In genomic region chr12:6980740-6981139, GRCh38 we compare ENCODE assay signal across 16 cellular contexts. TPM values are rescaled to one million over a fixed set of nuclear protein-coding genes. Genes with fewer than 3 reads are reported as not detected.
A peak's percentile ranks its signal among the peaks of the same experiment; 100 is the strongest.
DNase-seq lines count a peak whose midpoint lies in the region; ATAC-seq and TF ChIP-seq lines count a peak whose summit lies in the region.
"Had no signal": no experiment of that assay in that cellular context is flagged by ENCODE, and none has a peak within 500 bp of the region (broad histone marks: within the 10 kb centered on the region; RNA-seq: fewer than 3 reads in every experiment).

No MANE protein-coding gene starts in this region.

- no peaks in the 10 kb centered on the region for H3K9me3 Mint-ChIP-seq in HFFc6
- H3K9me3 Mint-ChIP-seq in stimulated activated effector memory CD8-positive, alpha-beta T cell treated with anti-CD3 and anti-CD28 coated beads, Interleukin-12 subunit alpha, Interleukin-12 subunit beta, amount 100 ng/mL, for 72 hours: no peaks in the 10 kb centered on the region
- H3K9me3 Mint-ChIP-seq: CD4-positive, alpha-beta memory T cell had no signal

- no peak for DNase-seq in HFFc6
- DNase-seq in adrenal gland: peak in 4 of 7 donors; percentile 60 to 74 (median 64)
- no peak for DNase-seq in stimulated activated effector memory CD8-positive, alpha-beta T cell treated with anti-CD3 and anti-CD28 coated beads, Interleukin-12 subunit alpha, Interleukin-12 subunit beta, amount 100 ng/mL, for 72 hours (ENCODE audit: low spot score in 2 of 2)
- no peak for DNase-seq in activated CD8-positive, alpha-beta memory T cell treated with anti-CD3 and anti-CD28 coated beads, Interleukin-2, amount 50 U/mL, for 48 hours
- no peak for DNase-seq in COLO668 (lab: John Stamatoyannopoulos, UW; ENCODE audit: unreplicated experiment)
- DNase-seq: BE2C; CD4-positive, alpha-beta memory T cell; Kasumi-1; NCI-H187 treated with DMSO at 0.1 percent for 48 hours; NCI-H510A; NCI-H82 had no signal

- no peak for ATAC-seq in stimulated activated effector memory CD8-positive, alpha-beta T cell treated with anti-CD3 and anti-CD28 coated beads, Interleukin-12 subunit alpha, Interleukin-12 subunit beta, amount 100 ng/mL, for 72 hours
- ATAC-seq in GM19467 (IDR thresholded peaks at IDR 0.05; ENCODE audit: unreplicated experiment): no peak
- ATAC-seq in HG03378 (IDR thresholded peaks at IDR 0.05; ENCODE audit: unreplicated experiment): no peak

- no peaks in the 10 kb centered on the region for H3K27me3 ChIP-seq in adrenal gland
- no peaks in the 10 kb centered on the region for H3K27me3 ChIP-seq in liver (ENCODE audit: control insufficient read depth in 4 of 4, insufficient read depth in 4 of 4, low read length in 3 of 4)
- H3K27me3 ChIP-seq: BE2C had no signal

- peaks cover 14 to 15% of the 10 kb centered on the region in 2 donors for H3K4me1 ChIP-seq in adrenal gland (replicated peaks in 1 of 2)
- peaks cover 4 to 28% (median 25%) of the 10 kb centered on the region in 4 donors for H3K4me1 ChIP-seq in liver (ENCODE audit: control insufficient read depth in 4 of 4, insufficient read depth in 4 of 4, low read length in 3 of 4)
- H3K4me1 ChIP-seq: BE2C had no signal

- no peak for TF ChIP-seq RAD21 in liver (IDR thresholded peaks at IDR 0.05)

- peaks cover 5% of the 10 kb centered on the region for H3K36me3 Mint-ChIP-seq in HFFc6 (ENCODE audit: low read depth)
- H3K36me3 Mint-ChIP-seq in stimulated activated effector memory CD8-positive, alpha-beta T cell treated with anti-CD3 and anti-CD28 coated beads, Interleukin-12 subunit alpha, Interleukin-12 subunit beta, amount 100 ng/mL, for 72 hours: peaks cover 100% of the 10 kb centered on the region

- H3K36me3 ChIP-seq in adrenal gland (replicated peaks in 1 of 2) (peaks cover 0 to 80% of the 10 kb centered on the region in 2 donors), liver (ENCODE audit: control insufficient read depth in 4 of 4, insufficient read depth in 3 of 4, low read depth in 1 of 4, low read length in 3 of 4) (peaks cover 2 to 65% (median 51%) of the 10 kb centered on the region in 4 donors)

- H3K27me3 Mint-ChIP-seq in HFFc6 (ENCODE audit: insufficient read depth): 0 out of 2 replicates have a peak, but pooled peaks cover 1% of the 10 kb centered on the region
- H3K27me3 Mint-ChIP-seq: CD4-positive, alpha-beta memory T cell had no signal

- no peak overlapping the region for H3K4me3 Mint-ChIP-seq in HFFc6
- no peak overlapping the region for H3K4me3 Mint-ChIP-seq in stimulated activated effector memory CD8-positive, alpha-beta T cell treated with anti-CD3 and anti-CD28 coated beads, Interleukin-12 subunit alpha, Interleukin-12 subunit beta, amount 100 ng/mL, for 72 hours
- H3K4me3 Mint-ChIP-seq: CD4-positive, alpha-beta memory T cell had no signal

- H3K9ac ChIP-seq in liver (ENCODE audit: low read depth in 1 of 2, low read length in 2 of 2): peak overlapping the region in 1 of 2 donors; percentile 12

- peak overlapping the region; percentile 24; the same call in 1 of the 2 replicates for H3K27ac Mint-ChIP-seq in HFFc6
- H3K27ac Mint-ChIP-seq in stimulated activated effector memory CD8-positive, alpha-beta T cell treated with anti-CD3 and anti-CD28 coated beads, Interleukin-12 subunit alpha, Interleukin-12 subunit beta, amount 100 ng/mL, for 72 hours: peak overlapping the region; percentile 12

- H3K4me1 Mint-ChIP-seq in HFFc6 (ENCODE audit: low read depth): no peaks in the 10 kb centered on the region
- H3K4me1 Mint-ChIP-seq in stimulated activated effector memory CD8-positive, alpha-beta T cell treated with anti-CD3 and anti-CD28 coated beads, Interleukin-12 subunit alpha, Interleukin-12 subunit beta, amount 100 ng/mL, for 72 hours: peaks cover 9% of the 10 kb centered on the region
- H3K4me1 Mint-ChIP-seq: CD4-positive, alpha-beta memory T cell had no signal

- TF ChIP-seq CTCF in HFFc6 (IDR thresholded peaks at IDR 0.05) (no peak), adrenal gland (IDR thresholded peaks at IDR 0.05) (no peak), liver (IDR thresholded peaks at IDR 0.05; ENCODE audit: low read depth, low read length, missing input control) (no peak)

- H3K9me3 ChIP-seq in adrenal gland (replicated peaks in 1 of 3) (no peaks in the 10 kb centered on the region), liver (ENCODE audit: control insufficient read depth in 4 of 4, low read length in 3 of 4) (no peaks in the 10 kb centered on the region)
- H3K9me3 ChIP-seq: BE2C had no signal

- intact Hi-C loops in adrenal gland (cut with DNase I): no loop called here

- no peak for TF ChIP-seq POLR2A in adrenal gland (IDR thresholded peaks at IDR 0.05)

- no peak overlapping the region for H3K4me3 ChIP-seq in adrenal gland
- H3K4me3 ChIP-seq in liver (ENCODE audit: low read depth in 1 of 3, low read length in 3 of 3): no peak overlapping the region

- H3K27ac ChIP-seq in adrenal gland: peak overlapping the region in 3 of 5 donors; percentile 47 to 68 (median 52)
- H3K27ac ChIP-seq in liver (ENCODE audit: low read depth in 1 of 2, low read length in 2 of 2): peak overlapping the region; percentile 74 to 78

TF ChIP-seq in liver, 16 proteins besides CTCF, POLR2A, EP300 and RAD21 (continues in another document):
- TF ChIP-seq RXRA (IDR thresholded peaks at IDR 0.05): no peak
- TF ChIP-seq, protein P1, sequence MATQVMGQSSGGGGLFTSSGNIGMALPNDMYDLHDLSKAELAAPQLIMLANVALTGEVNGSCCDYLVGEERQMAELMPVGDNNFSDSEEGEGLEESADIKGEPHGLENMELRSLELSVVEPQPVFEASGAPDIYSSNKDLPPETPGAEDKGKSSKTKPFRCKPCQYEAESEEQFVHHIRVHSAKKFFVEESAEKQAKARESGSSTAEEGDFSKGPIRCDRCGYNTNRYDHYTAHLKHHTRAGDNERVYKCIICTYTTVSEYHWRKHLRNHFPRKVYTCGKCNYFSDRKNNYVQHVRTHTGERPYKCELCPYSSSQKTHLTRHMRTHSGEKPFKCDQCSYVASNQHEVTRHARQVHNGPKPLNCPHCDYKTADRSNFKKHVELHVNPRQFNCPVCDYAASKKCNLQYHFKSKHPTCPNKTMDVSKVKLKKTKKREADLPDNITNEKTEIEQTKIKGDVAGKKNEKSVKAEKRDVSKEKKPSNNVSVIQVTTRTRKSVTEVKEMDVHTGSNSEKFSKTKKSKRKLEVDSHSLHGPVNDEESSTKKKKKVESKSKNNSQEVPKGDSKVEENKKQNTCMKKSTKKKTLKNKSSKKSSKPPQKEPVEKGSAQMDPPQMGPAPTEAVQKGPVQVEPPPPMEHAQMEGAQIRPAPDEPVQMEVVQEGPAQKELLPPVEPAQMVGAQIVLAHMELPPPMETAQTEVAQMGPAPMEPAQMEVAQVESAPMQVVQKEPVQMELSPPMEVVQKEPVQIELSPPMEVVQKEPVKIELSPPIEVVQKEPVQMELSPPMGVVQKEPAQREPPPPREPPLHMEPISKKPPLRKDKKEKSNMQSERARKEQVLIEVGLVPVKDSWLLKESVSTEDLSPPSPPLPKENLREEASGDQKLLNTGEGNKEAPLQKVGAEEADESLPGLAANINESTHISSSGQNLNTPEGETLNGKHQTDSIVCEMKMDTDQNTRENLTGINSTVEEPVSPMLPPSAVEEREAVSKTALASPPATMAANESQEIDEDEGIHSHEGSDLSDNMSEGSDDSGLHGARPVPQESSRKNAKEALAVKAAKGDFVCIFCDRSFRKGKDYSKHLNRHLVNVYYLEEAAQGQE (IDR thresholded peaks at IDR 0.05): no peak
- TF ChIP-seq NR2F2 (IDR thresholded peaks at IDR 0.05): no peak
- TF ChIP-seq TAF1 (conservative IDR thresholded peaks at IDR 0.05): no peak
- TF ChIP-seq JUND (IDR thresholded peaks at IDR 0.05): no peak
- TF ChIP-seq, protein P2, sequence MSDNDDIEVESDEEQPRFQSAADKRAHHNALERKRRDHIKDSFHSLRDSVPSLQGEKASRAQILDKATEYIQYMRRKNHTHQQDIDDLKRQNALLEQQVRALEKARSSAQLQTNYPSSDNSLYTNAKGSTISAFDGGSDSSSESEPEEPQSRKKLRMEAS (IDR thresholded peaks at IDR 0.05): no peak
- no peak for TF ChIP-seq FOXA1 (IDR thresholded peaks at IDR 0.05)
- no peak for TF ChIP-seq HNF4A (conservative IDR thresholded peaks at IDR 0.05)

RNA-seq across cellular contexts. Expression of gene EMG1, which starts 10.0 kb away (rescaled TPM):
- total RNA-seq in HFFc6 (2021; fragmentation: NEBNext Ultra II Directional; extraction: Animal tissue kit (Norgen Biotek cat#: 25700)): 10 to 100 TPM; 64.9 to 83.7 (median 75.6) TPM
- total RNA-seq in adrenal gland (10 to 100 TPM; 21.9 to 54.4 (median 39.2) TPM), liver (10 to 100 TPM; 14.7 to 18.0 TPM)
- polyA plus RNA-seq in adrenal gland (10 to 100 TPM; 14.2 to 43.1 (median 15.6) TPM), liver (10 to 100 TPM; 11.5 to 28.6 TPM)

RNA-seq across cellular contexts. Expression of gene PHB2, which starts 10.3 kb away (rescaled TPM):
- 100 to 1,000 TPM; 160 to 198 (median 182) TPM for total RNA-seq in HFFc6 (2021; fragmentation: NEBNext Ultra II Directional; extraction: Animal tissue kit (Norgen Biotek cat#: 25700))
- total RNA-seq in adrenal gland (100 to 1,000 TPM; 158 to 344 (median 227) TPM), liver (10 to 100 TPM; 82.7 to 99.1 TPM)
- polyA plus RNA-seq in adrenal gland (100 to 1,000 TPM; 128 to 222 (median 131) TPM), liver (100 to 1,000 TPM; 107 to 133 TPM)

RNA-seq across cellular contexts. Expression of gene PTPN6, which starts 29.6 kb away (rescaled TPM):
- not detected for total RNA-seq in HFFc6 (2021; fragmentation: NEBNext Ultra II Directional; extraction: Animal tissue kit (Norgen Biotek cat#: 25700))
- 10 to 100 TPM; 24.5 to 86.2 (median 63.5) TPM for total RNA-seq in adrenal gland
- 100 to 1,000 TPM in 2 of 3 donors, 10 to 100 TPM in 1; 36.2 to 204 (median 127) TPM for polyA plus RNA-seq in adrenal gland
- total RNA-seq in liver: 10 to 100 TPM; 19.7 to 41.0 TPM
- 10 to 100 TPM; 15.2 to 19.4 TPM for polyA plus RNA-seq in liver

RNA-seq across cellular contexts. Expression of gene C12orf57, which starts 36.9 kb away (rescaled TPM):
- 100 to 1,000 TPM; 115 to 131 (median 123) TPM for total RNA-seq in HFFc6 (2021; fragmentation: NEBNext Ultra II Directional; extraction: Animal tissue kit (Norgen Biotek cat#: 25700))
- total RNA-seq in adrenal gland (100 to 1,000 TPM; 152 to 505 (median 289) TPM), liver (10 to 100 TPM; 49.2 to 53.8 TPM)
- polyA plus RNA-seq in adrenal gland (100 to 1,000 TPM in 2 of 3 donors, 10 to 100 TPM in 1; 58.4 to 335 (median 271) TPM), liver (100 to 1,000 TPM in 1 of 2 donors, 10 to 100 TPM in 1; 77.7 to 193 TPM)

RNA-seq across cellular contexts. Expression of gene RNU7-1, which starts 37.1 kb away (rescaled TPM):
- not detected for total RNA-seq in HFFc6 (2021; fragmentation: NEBNext Ultra II Directional; extraction: Animal tissue kit (Norgen Biotek cat#: 25700))
- total RNA-seq in adrenal gland (not detected), liver (not detected)
- polyA plus RNA-seq in adrenal gland (not detected), liver (not detected)
- total RNA-seq: CD4-positive, alpha-beta memory T cell; H1 had no signal
- polyA plus RNA-seq: AG04450; CD4-positive, alpha-beta memory T cell; H1 had no signal

Comparison
In these comparisons a context has a peak if more than half of its experiments do, and no peak if none do; other contexts are left out.
1. DNase-seq: peak in adrenal gland (4 of 7); none in HFFc6 (single experiment), stimulated activated effector memory CD8-positive, alpha-beta T cell treated with anti-CD3 and anti-CD28 coated beads, Interleukin-12 subunit alpha, Interleukin-12 subunit beta, amount 100 ng/mL, for 72 hours (0 of 2), activated CD8-positive, alpha-beta memory T cell treated with anti-CD3 and anti-CD28 coated beads, Interleukin-2, amount 50 U/mL, for 48 hours (single experiment) and COLO668 (single experiment).
2. RNA of gene PTPN6, which starts 29.6 kb away (total RNA-seq): 24.5 to 86.2 TPM in adrenal gland and 19.7 to 41.0 TPM in liver; not detected in HFFc6; every median in the first group is over 10 times any median in the second.